In the genomic region with DNA sequence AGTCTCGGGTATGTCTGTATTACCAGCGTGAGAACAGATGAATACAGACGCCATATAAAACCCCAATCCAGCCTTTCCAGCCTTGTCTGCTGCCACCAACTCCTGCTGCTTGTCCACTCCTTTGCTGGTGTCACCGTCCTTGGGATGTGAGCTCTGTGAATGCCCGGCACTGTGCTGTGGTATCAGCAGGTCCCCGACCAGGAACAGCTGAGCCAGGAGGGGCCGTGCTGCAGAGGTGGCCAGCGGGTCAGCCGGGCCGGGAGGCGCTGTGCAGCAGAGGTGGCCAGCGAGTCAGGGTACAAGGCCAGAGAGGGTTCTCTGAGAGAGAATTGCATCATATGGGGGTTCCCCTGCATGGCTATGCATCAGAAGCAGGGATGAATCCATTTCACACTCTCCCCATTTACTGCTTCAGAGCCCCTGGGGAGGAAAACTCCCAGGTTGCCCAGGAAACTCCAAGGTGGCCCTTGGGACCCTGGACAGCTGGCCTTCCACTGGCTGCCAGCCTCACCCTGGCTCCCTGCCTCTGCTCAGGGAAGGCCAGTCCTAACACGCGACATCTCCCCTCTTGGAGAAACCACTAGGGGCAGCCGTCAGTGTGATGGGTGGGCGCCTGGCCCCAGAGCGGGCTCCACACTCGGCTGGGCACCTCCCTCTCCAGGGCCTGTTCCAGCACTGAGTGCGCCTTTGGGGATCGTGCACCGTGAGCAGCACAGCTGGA, we compare ENCODE assay signal across 15 cellular contexts.
DNase-seq lines count a peak whose midpoint lies in the region; ATAC-seq and TF ChIP-seq lines count a peak whose summit lies in the region.
"Had no signal": no experiment of that assay in that cellular context is flagged by ENCODE, and none has a peak within 500 bp of the region (broad histone marks: within the 10 kb centered on the region; RNA-seq: fewer than 3 reads in every experiment).

No MANE protein-coding gene starts in this region.

- no peaks in the 10 kb centered on the region for H3K9me3 Mint-ChIP-seq in activated T-cell treated with anti-CD3 and anti-CD28 coated beads, Interleukin-2, amount 50 U/mL, for 24 hours
- no peaks in the 10 kb centered on the region for H3K9me3 Mint-ChIP-seq in activated CD8-positive, alpha-beta memory T cell treated with anti-CD3 and anti-CD28 coated beads, Interleukin-2, amount 10 ng/mL, durations not matched to agents 7 days and 5 days (ENCODE audit: low read depth)
- H3K9me3 Mint-ChIP-seq: HFFc6 had no signal

- no peaks in the 10 kb centered on the region for H3K4me1 Mint-ChIP-seq in activated T-cell treated with anti-CD3 and anti-CD28 coated beads, Interleukin-2, amount 50 U/mL, for 24 hours (ENCODE audit: low read depth)
- no peaks in the 10 kb centered on the region for H3K4me1 Mint-ChIP-seq in activated CD8-positive, alpha-beta memory T cell treated with anti-CD3 and anti-CD28 coated beads, Interleukin-2, amount 10 ng/mL, durations not matched to agents 7 days and 5 days

- no peak overlapping the region for H3K27ac Mint-ChIP-seq in activated T-cell treated with anti-CD3 and anti-CD28 coated beads, Interleukin-2, amount 50 U/mL, for 24 hours
- no peak overlapping the region for H3K27ac Mint-ChIP-seq in activated CD8-positive, alpha-beta memory T cell treated with anti-CD3 and anti-CD28 coated beads, Interleukin-2, amount 10 ng/mL, durations not matched to agents 7 days and 5 days
- H3K27ac Mint-ChIP-seq: HFFc6 had no signal

- H3K4me3 ChIP-seq in right lobe of liver: no peak overlapping the region
- H3K4me3 ChIP-seq: GM23248 had no signal

- H3K36me3 Mint-ChIP-seq in activated T-cell treated with anti-CD3 and anti-CD28 coated beads, Interleukin-2, amount 50 U/mL, for 24 hours (ENCODE audit: low read depth): no peaks in the 10 kb centered on the region
- no peaks in the 10 kb centered on the region for H3K36me3 Mint-ChIP-seq in activated CD8-positive, alpha-beta memory T cell treated with anti-CD3 and anti-CD28 coated beads, Interleukin-2, amount 10 ng/mL, durations not matched to agents 7 days and 5 days

- H3K27me3 Mint-ChIP-seq in activated T-cell treated with anti-CD3 and anti-CD28 coated beads, Interleukin-2, amount 50 U/mL, for 24 hours: no peaks in the 10 kb centered on the region
- H3K27me3 Mint-ChIP-seq in activated CD8-positive, alpha-beta memory T cell treated with anti-CD3 and anti-CD28 coated beads, Interleukin-2, amount 10 ng/mL, durations not matched to agents 7 days and 5 days: no peaks in the 10 kb centered on the region

- 70% methylated on average over 10 of the region's 21 CpGs for WGBS in right lobe of liver (ENCODE audit: insufficient coverage, low coverage, low lambda C conversion rate, missing lambda C conversion rate)

- H3K27me3 ChIP-seq in right lobe of liver: no peaks in the 10 kb centered on the region

- H3K4me1 ChIP-seq in right lobe of liver: peaks cover 0 to 9% (median 0%) of the 10 kb centered on the region in 4 donors

- no peak for TF ChIP-seq CTCF in right lobe of liver (IDR thresholded peaks at IDR 0.05)

- peak; percentile 22 for DNase-seq in activated T-cell treated with anti-CD3 and anti-CD28 coated beads, Interleukin-2, amount 50 U/mL, for 24 hours
- DNase-seq in activated T-cell treated with anti-CD3 and anti-CD28 coated beads, Interleukin-2, amount 50 U/mL, for 48 hours: no peak
- peak; percentile 25 for DNase-seq in activated CD8-positive, alpha-beta memory T cell treated with anti-CD3 and anti-CD28 coated beads, Interleukin-2, amount 10 ng/mL, durations not matched to agents 7 days and 5 days
- peak in 1 of 3 donors; percentile 42 for DNase-seq in right lobe of liver
- DNase-seq in stimulated activated CD8-positive, alpha-beta memory T cell treated with anti-CD3 and anti-CD28 coated beads, Interleukin-4, amount 100 ng/mL, for 48 hours: peak; percentile 17
- no peak for DNase-seq in C1 segment of cervical spinal cord (lab: John Stamatoyannopoulos, UW)
- no peak for DNase-seq in HK-2 (ENCODE audit: unreplicated experiment)
- no peak for DNase-seq in NCI-H510A treated with DMSO at 0.1 percent for 48 hours (lab: John Stamatoyannopoulos, UW)
- DNase-seq: GF-D8, GM23248, HFFc6, NCI-H1105 treated with DMSO at 0.1 percent for 48 hours, NCI-H1694 treated with DMSO at 0.1 percent for 48 hours, RPMI8226 had no signal

- H3K9me3 ChIP-seq in right lobe of liver: no peaks in the 10 kb centered on the region

- ATAC-seq in activated CD8-positive, alpha-beta memory T cell treated with anti-CD3 and anti-CD28 coated beads, Interleukin-2, amount 10 ng/mL, durations not matched to agents 7 days and 5 days: no peak
- peak; percentile 44 to 88 (median 66) for ATAC-seq in right lobe of liver

- no peaks in the 10 kb centered on the region for H3K36me3 ChIP-seq in right lobe of liver

- CTCF ChIA-PET in activated CD8-positive, alpha-beta memory T cell treated with anti-CD3 and anti-CD28 coated beads, Interleukin-2, amount 10 ng/mL, durations not matched to agents 7 days and 5 days (lab: Charles Lee): no interaction called here

- H3K27ac ChIP-seq in right lobe of liver: no peak overlapping the region
- H3K27ac ChIP-seq: C4-2B, GM23248 had no signal

- intact Hi-C loops in right lobe of liver (cut with DNase I): no loop called here

- no peak overlapping the region for H3K4me3 Mint-ChIP-seq in activated T-cell treated with anti-CD3 and anti-CD28 coated beads, Interleukin-2, amount 50 U/mL, for 24 hours
- H3K4me3 Mint-ChIP-seq in activated CD8-positive, alpha-beta memory T cell treated with anti-CD3 and anti-CD28 coated beads, Interleukin-2, amount 10 ng/mL, durations not matched to agents 7 days and 5 days: no peak overlapping the region
- H3K4me3 Mint-ChIP-seq: HFFc6 had no signal

- no peak for TF ChIP-seq POLR2A in right lobe of liver (IDR thresholded peaks at IDR 0.05)

Comparison
In these comparisons a context has a peak if more than half of its experiments do, and no peak if none do; other contexts are left out.
1. DNase-seq: peak in activated T-cell treated with anti-CD3 and anti-CD28 coated beads, Interleukin-2, amount 50 U/mL, for 24 hours (single experiment), activated CD8-positive, alpha-beta memory T cell treated with anti-CD3 and anti-CD28 coated beads, Interleukin-2, amount 10 ng/mL, durations not matched to agents 7 days and 5 days (single experiment) and stimulated activated CD8-positive, alpha-beta memory T cell treated with anti-CD3 and anti-CD28 coated beads, Interleukin-4, amount 100 ng/mL, for 48 hours (single experiment); none in activated T-cell treated with anti-CD3 and anti-CD28 coated beads, Interleukin-2, amount 50 U/mL, for 48 hours (0 of 2), C1 segment of cervical spinal cord (0 of 14), HK-2 (single experiment) and NCI-H510A treated with DMSO at 0.1 percent for 48 hours (single experiment).